8 cellular contexts compared by ENCODE assay signal in genomic region chr21:44817914-44818635, GRCh38. TPM values are rescaled to one million over a fixed set of nuclear protein-coding genes. Genes with fewer than 3 reads are reported as not detected.
DNase-seq lines count a peak whose midpoint lies in the region; ATAC-seq and TF ChIP-seq lines count a peak whose summit lies in the region.

TSS of gene SUMO3 (minus strand) at chr21:44818062. CDS start at chr21:44817968, 94 bp downstream.

- peaks cover 5% of the 10 kb centered on the region for H3K27me3 Mint-ChIP-seq in activated CD8-positive, alpha-beta T cell treated with anti-CD3 and anti-CD28 coated beads, Interleukin-2, amount 10 ng/mL, durations not matched to agents 7 days and 5 days (ENCODE audit: low read depth)

- peaks cover 20% of the 10 kb centered on the region for H3K4me1 Mint-ChIP-seq in activated CD8-positive, alpha-beta T cell treated with anti-CD3 and anti-CD28 coated beads, Interleukin-2, amount 10 ng/mL, durations not matched to agents 7 days and 5 days (ENCODE audit: low read depth)

- H3K36me3 Mint-ChIP-seq in activated CD8-positive, alpha-beta T cell treated with anti-CD3 and anti-CD28 coated beads, Interleukin-2, amount 10 ng/mL, durations not matched to agents 7 days and 5 days (ENCODE audit: low read depth) = peaks cover 3% of the 10 kb centered on the region

- POLR2A ChIA-PET in AG04450 (lab: Yijun Ruan, JAX) = interaction anchor here (0.7 to 1.1 kb wide), 3 partner anchors 16 to 115 kb away, joined by 3 to 7 read pairs (median 4); partner anchors contain the start of gene UBE2G2
- POLR2A ChIA-PET in activated CD8-positive, alpha-beta T cell treated with anti-CD3 and anti-CD28 coated beads, Interleukin-2, amount 10 ng/mL, durations not matched to agents 7 days and 5 days (lab: Charles Lee) = interaction anchor here (1.0 kb wide), 1 partner anchor 110 kb away, joined by 3 read pairs; no protein-coding TSS in a partner anchor

- H3K27me3 ChIP-seq in AG04450 (ENCODE audit: control insufficient read depth, insufficient read depth, low read length) (no peaks in the 10 kb centered on the region), lung (ENCODE audit: control insufficient read depth, insufficient read depth) (no peaks in the 10 kb centered on the region)

- ATAC-seq in GM18519 (IDR thresholded peaks at IDR 0.05; ENCODE audit: low FRiP score, unreplicated experiment) (peak; percentile 41), HG03045 (IDR thresholded peaks at IDR 0.05; ENCODE audit: unreplicated experiment) (peak; percentile 61), lung (ENCODE audit: insufficient read depth, low FRiP score) (peak; percentile 75)
- peak; percentile 78 for ATAC-seq in activated CD8-positive, alpha-beta T cell treated with anti-CD3 and anti-CD28 coated beads, Interleukin-2, amount 10 ng/mL, durations not matched to agents 7 days and 5 days

- peak within 1 kb of the TSS; percentile 74 for H3K4me3 Mint-ChIP-seq in activated CD8-positive, alpha-beta T cell treated with anti-CD3 and anti-CD28 coated beads, Interleukin-2, amount 10 ng/mL, durations not matched to agents 7 days and 5 days

- H3K27ac ChIP-seq in AG04450 (ENCODE audit: low read depth, low read length) (no peak within 1 kb of the TSS), lung (ENCODE audit: low read depth in 1 of 2, low read length in 1 of 2) (peak within 1 kb of the TSS; percentile 91 to 96)

- CTCF ChIA-PET in AG04450 (lab: Charles Lee) = interaction anchor here (0.7 kb wide), 1 partner anchor 9 kb away, joined by 3 read pairs; no protein-coding TSS in a partner anchor
- CTCF ChIA-PET in activated CD8-positive, alpha-beta T cell treated with anti-CD3 and anti-CD28 coated beads, Interleukin-2, amount 10 ng/mL, durations not matched to agents 7 days and 5 days (lab: Charles Lee) = interaction anchor here (0.7 to 1.0 kb wide), 3 partner anchors 16 to 307 kb away, joined by 3 to 5 read pairs (median 4); partner anchors contain the start of gene UBE2G2

- H3K4me3 ChIP-seq in AG04450 (ENCODE audit: low read depth, low read length) = peak within 1 kb of the TSS; percentile 78
- peak within 1 kb of the TSS; percentile 65 for H3K4me3 ChIP-seq in lung

- peaks cover 14% of the 10 kb centered on the region for H3K9me3 Mint-ChIP-seq in activated CD8-positive, alpha-beta T cell treated with anti-CD3 and anti-CD28 coated beads, Interleukin-2, amount 10 ng/mL, durations not matched to agents 7 days and 5 days (ENCODE audit: insufficient read depth)

- DNase-seq in AG04450 (ENCODE audit: low read depth, low spot score) = peak; percentile 42
- DNase-seq in NCI-H510A treated with DMSO at 0.1 percent for 48 hours (lab: John Stamatoyannopoulos, UW) = peak; percentile 24
- DNase-seq in activated CD8-positive, alpha-beta T cell treated with anti-CD3 and anti-CD28 coated beads, Interleukin-2, amount 10 ng/mL, durations not matched to agents 7 days and 5 days = peak; percentile 86
- peak; percentile 74 for DNase-seq in effector CD4-positive, alpha-beta T cell
- DNase-seq in lung (ENCODE audit: low spot score) = peak; percentile 72
- DNase-seq in stimulated activated CD4-positive, alpha-beta T cell treated with anti-CD3 and anti-CD28 coated beads, TNF-alpha, amount 100 ng/mL, for 1 hour (ENCODE audit: low read depth in 3 of 3, low spot score in 1 of 3) = peak; percentile 62 to 81 (median 79)

- 1% methylated on average over 58 to 108 of the region's 108 CpGs for WGBS in lung, 2 donors

- no peak for TF ChIP-seq CTCF in AG04450 (IDR thresholded peaks at IDR 0.05; ENCODE audit: low read depth, low read length)
- no peak for TF ChIP-seq CTCF in lung (IDR thresholded peaks at IDR 0.05; ENCODE audit: control extremely low read depth, extremely low read depth)

- H3K36me3 ChIP-seq in lung (ENCODE audit: control insufficient read depth in 2 of 2, insufficient read depth in 2 of 2, low read length in 2 of 2) = peaks cover 0 to 10% of the 10 kb centered on the region in 2 donors

- H3K9me3 ChIP-seq in AG04450 (ENCODE audit: control insufficient read depth, insufficient read depth, low read length) = peaks cover 30% of the 10 kb centered on the region
- H3K9me3 ChIP-seq in lung (ENCODE audit: control insufficient read depth in 2 of 2, insufficient read depth in 1 of 2, low read length in 1 of 2) = peaks cover 0 to 4% of the 10 kb centered on the region in 2 donors

- H3K27ac Mint-ChIP-seq in activated CD8-positive, alpha-beta T cell treated with anti-CD3 and anti-CD28 coated beads, Interleukin-2, amount 10 ng/mL, durations not matched to agents 7 days and 5 days = peak within 1 kb of the TSS; percentile 64

- H3K4me1 ChIP-seq in lung (ENCODE audit: control insufficient read depth in 2 of 2, insufficient read depth in 2 of 2, low read length in 2 of 2) = peaks cover 0 to 10% of the 10 kb centered on the region in 2 donors

RNA-seq across cellular contexts. Expression of gene SUMO3, which starts in this region (rescaled TPM):
- polyA plus RNA-seq in AG04450 (2011; rRNA removed) (113 and 134 TPM in 2 replicates), lung (10 to 100 TPM; 40.4 to 96.4 TPM)
- 75.0 and 75.8 TPM in 2 replicates for polyA minus RNA-seq in AG04450 (2011; rRNA and poly(A)+ RNA removed)
- total RNA-seq in activated CD8-positive, alpha-beta T cell treated with anti-CD3 and anti-CD28 coated beads, Interleukin-2, amount 10 ng/mL, durations not matched to agents 7 days and 5 days = 100 to 1,000 TPM in 1 of 2 experiments, 10 to 100 TPM in 1; 98.8 to 102 TPM
- total RNA-seq in lung = 10 to 100 TPM; 45.5 to 86.5 TPM

Comparison
In these comparisons a context has a peak if more than half of its experiments do, and no peak if none do; other contexts are left out.
1. DNase-seq: peak in every context shown above with its lines; median percentile 86 in activated CD8-positive, alpha-beta T cell treated with anti-CD3 and anti-CD28 coated beads, Interleukin-2, amount 10 ng/mL, durations not matched to agents 7 days and 5 days; 79 in stimulated activated CD4-positive, alpha-beta T cell treated with anti-CD3 and anti-CD28 coated beads, TNF-alpha, amount 100 ng/mL, for 1 hour; 74 in effector CD4-positive, alpha-beta T cell; 72 in lung; 42 in AG04450; 24 in NCI-H510A treated with DMSO at 0.1 percent for 48 hours.